ENCODE assay signal across 7 cellular contexts in the genomic region with DNA sequence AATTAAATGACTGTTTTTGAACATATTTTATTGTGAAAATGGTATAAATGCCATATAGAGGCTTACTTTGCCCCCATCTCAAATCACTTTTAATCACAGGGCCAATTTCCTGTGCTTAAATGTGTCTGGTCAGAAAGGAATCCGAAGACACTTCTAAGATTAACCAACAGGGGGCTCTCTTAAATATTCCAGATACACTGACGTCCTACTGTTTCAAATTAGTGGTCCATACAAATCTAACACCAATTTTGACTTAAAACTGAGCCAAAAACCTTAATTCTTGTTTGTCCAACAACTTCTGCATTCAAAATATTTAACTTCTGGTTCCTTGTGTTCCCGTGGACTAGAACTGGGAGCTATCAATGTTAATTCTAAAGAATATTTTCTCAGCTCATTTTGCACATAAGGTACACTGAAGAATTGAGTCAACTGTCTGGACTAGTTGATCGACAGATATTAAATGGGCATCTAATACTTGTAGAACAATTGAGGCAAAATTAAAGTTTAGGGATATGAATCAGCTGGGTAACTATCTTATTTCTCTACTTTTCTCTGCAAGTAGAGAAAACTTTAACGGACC.
DNase-seq lines count a peak whose midpoint lies in the region; ATAC-seq and TF ChIP-seq lines count a peak whose summit lies in the region.

No MANE protein-coding gene starts in this region.

- H3K4ac ChIP-seq in H9 (ENCODE audit: low read depth, low read length), result no peak overlapping the region

- ATAC-seq in gastrocnemius medialis, result no peak

- no peak overlapping the region for H3K23ac ChIP-seq in H9 (ENCODE audit: insufficient read length, low read depth, low read length)

- no peaks in the 10 kb centered on the region for H3K23me2 ChIP-seq in H9 (ENCODE audit: insufficient read length, low read depth, low read length, poor library complexity, severe bottlenecking)

- no CpG with 5 or more reads among the region's 5 CpGs for WGBS in H9 (ENCODE audit: extremely low coverage, insufficient read length, low lambda C conversion rate)

- H3K27me3 ChIP-seq in H9 (ENCODE audit: insufficient read depth, low read length) (no peaks in the 10 kb centered on the region), gastrocnemius medialis (no peaks in the 10 kb centered on the region)

- no peaks in the 10 kb centered on the region for H3K9me3 ChIP-seq in H9 (ENCODE audit: control insufficient read depth, low read depth, low read length)
- H3K9me3 ChIP-seq in gastrocnemius medialis, result no peaks in the 10 kb centered on the region

- no peaks in the 10 kb centered on the region for H3K36me3 ChIP-seq in gastrocnemius medialis

- no peak overlapping the region for H3T11ph ChIP-seq in H9 (ENCODE audit: low read length)

- peak; percentile 75 for TF ChIP-seq CTCF in H9 (conservative IDR thresholded peaks at IDR 0.05)
- TF ChIP-seq CTCF in fibroblast of the aortic adventitia (IDR thresholded peaks at IDR 0.05; ENCODE audit: insufficient read depth, low read length), result peak; percentile 60
- peak in 3 of 5 experiments; percentile 9 to 46 (median 11) for TF ChIP-seq CTCF in gastrocnemius medialis (IDR thresholded peaks at IDR 0.05 in 4 of 5, conservative IDR thresholded peaks at IDR 0.05 in 1 of 5)

- H2AFZ ChIP-seq in H9 (ENCODE audit: low read length), result no peak overlapping the region

- H3K27me3 Mint-ChIP-seq in H9 (ENCODE audit: low read depth), result no peaks in the 10 kb centered on the region

- DNase-seq in Daoy (ENCODE audit: low read depth) (peak; percentile 5), H9 (no peak), RPMI7951 (ENCODE audit: low read depth) (peak; percentile 46), fibroblast of the aortic adventitia (ENCODE audit: low read depth) (peak; percentile 68), gastrocnemius medialis (no peak), NCI-H1436 treated with DMSO at 0.1 percent for 48 hours (lab: John Stamatoyannopoulos, UW) (no peak), OCI-M2 (lab: John Stamatoyannopoulos, UW; ENCODE audit: unreplicated experiment) (no peak)

- peaks cover 39 to 48% of the 10 kb centered on the region in 2 experiments for H3K4me1 Mint-ChIP-seq in H9

- H3K79me1 ChIP-seq in H9 (ENCODE audit: insufficient read depth, low read depth, low read length, poor library complexity, severe bottlenecking), result no peaks in the 10 kb centered on the region

- no peaks in the 10 kb centered on the region for H4K20me1 ChIP-seq in H9 (ENCODE audit: control insufficient read depth, insufficient read depth, insufficient read length)

- H3K4me1 ChIP-seq in H9 (ENCODE audit: insufficient read depth, low read length) (peaks cover 6% of the 10 kb centered on the region; the same call in 1 of the 2 replicates), gastrocnemius medialis (no peaks in the 10 kb centered on the region)

- H3K27ac Mint-ChIP-seq in H9, result no peak overlapping the region

- intact Hi-C loops in gastrocnemius medialis (cut with DNase I; ENCODE audit: low total_unique reads), result no loop called here

- no peak overlapping the region for H3K27ac ChIP-seq in H9 (ENCODE audit: insufficient read length, low read depth, low read length)
- H3K27ac ChIP-seq in gastrocnemius medialis, result no peak overlapping the region

- H3K14ac ChIP-seq in H9 (ENCODE audit: insufficient read depth, low read length), result no peak overlapping the region

- no peak overlapping the region for H3K18ac ChIP-seq in H9 (ENCODE audit: insufficient read length, low read depth, low read length)

- no peaks in the 10 kb centered on the region for H3K9me3 Mint-ChIP-seq in H9

- H2BK5ac ChIP-seq in H9 (ENCODE audit: insufficient read length, low read length), result no peak overlapping the region

- no peak overlapping the region for H2BK120ac ChIP-seq in H9 (ENCODE audit: low read depth, low read length, poor library complexity, severe bottlenecking)

- no peak overlapping the region for H4K8ac ChIP-seq in H9 (replicated peaks; ENCODE audit: insufficient read length, low read depth, low read length)

- in situ Hi-C loops in gastrocnemius medialis (cut with MboI; ENCODE audit: low sequenced_read_pairs in 4 of 4), result no loop called here

- no peak overlapping the region for H4K91ac ChIP-seq in H9 (ENCODE audit: insufficient read length, low read depth, low read length)

- H2AK5ac ChIP-seq in H9 (ENCODE audit: insufficient read length, low read length), result no peak overlapping the region

- no peak overlapping the region for H3K4me2 ChIP-seq in H9 (ENCODE audit: insufficient read depth, insufficient read length, low read length)

- no peak for TF ChIP-seq POLR2A in gastrocnemius medialis (IDR thresholded peaks at IDR 0.05)

- H3K79me2 ChIP-seq in H9 (ENCODE audit: insufficient read depth, low read length), result no peaks in the 10 kb centered on the region

- no peak overlapping the region for H2BK12ac ChIP-seq in H9 (ENCODE audit: insufficient read length, low read depth, low read length)

- H3K9ac ChIP-seq in H9 (ENCODE audit: extremely low read depth, insufficient read length, low read length), result no peak overlapping the region

- no peak overlapping the region for H2BK20ac ChIP-seq in H9 (ENCODE audit: low read depth, low read length, poor library complexity, severe bottlenecking)

- H4K5ac ChIP-seq in H9 (ENCODE audit: insufficient read length, low read depth, low read length), result no peak overlapping the region

- H3K56ac ChIP-seq in H9 (ENCODE audit: insufficient read length, low read depth, low read length), result no peak overlapping the region

- H3K4me3 ChIP-seq in fibroblast of the aortic adventitia (ENCODE audit: low read depth, low read length) (no peak overlapping the region), gastrocnemius medialis (no peak overlapping the region)

- H3K4me3 Mint-ChIP-seq in H9, result no peak overlapping the region

- H2BK15ac ChIP-seq in H9 (ENCODE audit: low read depth, low read length), result no peak overlapping the region

- no peaks in the 10 kb centered on the region for H3K36me3 Mint-ChIP-seq in H9 (ENCODE audit: insufficient read depth in 1 of 3, low read depth in 3 of 3)

Comparison
In these comparisons a context has a peak if more than half of its experiments do, and no peak if none do; other contexts are left out.
1. DNase-seq: peak in Daoy (single experiment), RPMI7951 (single experiment) and fibroblast of the aortic adventitia (single experiment); none in H9 (single experiment), gastrocnemius medialis (0 of 2), NCI-H1436 treated with DMSO at 0.1 percent for 48 hours (single experiment) and OCI-M2 (single experiment).
2. CTCF ChIP-seq: peak in every context shown above with its lines; median percentile 75 in H9; 60 in fibroblast of the aortic adventitia; 11 in gastrocnemius medialis.